Comparison of ENCODE assay signal across 6 cellular contexts in genomic region chr11:65524010-65524746, GRCh38. TPM values are rescaled to one million over a fixed set of nuclear protein-coding genes. Genes with fewer than 3 reads are reported as not detected.
DNase-seq lines count a peak whose midpoint lies in the region; ATAC-seq and TF ChIP-seq lines count a peak whose summit lies in the region.

No MANE protein-coding gene starts in this region.

- H3K4me3 ChIP-seq in mammary epithelial cell (replicated peaks in 1 of 3; ENCODE audit: insufficient read depth in 1 of 3, low read depth in 2 of 3, low read length in 3 of 3) (peak overlapping the region in 1 of 3 experiments; percentile 20), neuron (ENCODE audit: low read length) (peak overlapping the region; percentile 47)

- DNase-seq in HT-29 (ENCODE audit: low spot score) = peak; percentile 64
- DNase-seq in mammary epithelial cell = peak; percentile 18
- DNase-seq in OCI-M1 (lab: John Stamatoyannopoulos, UW) = no peak

- TF ChIP-seq CTCF in mammary epithelial cell (conservative IDR thresholded peaks at IDR 0.05 in 1 of 2, IDR thresholded peaks at IDR 0.05 in 1 of 2; ENCODE audit: extremely low read depth in 1 of 2, insufficient read depth in 1 of 2, low read depth in 1 of 2, low read length in 2 of 2) = no peak

- 28% methylated on average over 11 of the region's 12 CpGs for WGBS in mammary epithelial cell (ENCODE audit: low coverage, missing lambda C conversion rate)

- in situ Hi-C loops in mammary epithelial cell (cut with MboI; ENCODE audit: low sequenced_read_pairs in 2 of 2) = no loop called here

- H3K4me2 ChIP-seq in mammary epithelial cell (ENCODE audit: insufficient read depth, low read depth, low read length) = peak overlapping the region; percentile 34

- no peaks in the 10 kb centered on the region for H4K20me1 ChIP-seq in mammary epithelial cell (ENCODE audit: insufficient read depth, low read length)

- H3K9ac ChIP-seq in mammary epithelial cell (ENCODE audit: insufficient read depth, low read length) = no peak overlapping the region

- peak overlapping the region; percentile 45 for H2AFZ ChIP-seq in mammary epithelial cell (ENCODE audit: low read depth, low read length)
- no peak overlapping the region for H2AFZ ChIP-seq in neuron (ENCODE audit: low read depth, low read length)

- H3K36me3 ChIP-seq in mammary epithelial cell (ENCODE audit: insufficient read depth, low read length) = peaks cover 9% of the 10 kb centered on the region
- H3K36me3 ChIP-seq in neuron (ENCODE audit: insufficient read depth, low read length) = peaks cover 12% of the 10 kb centered on the region

- CTCF ChIA-PET in mammary epithelial cell (lab: Charles Lee; ENCODE audit: low non-redundant PET) = no interaction called here

- no TSS peak for BruUV-seq in mammary epithelial cell (replicated peaks; lab: Mats Ljungman, UMichigan)

- no peaks in the 10 kb centered on the region for H3K9me3 ChIP-seq in mammary epithelial cell (replicated peaks; ENCODE audit: insufficient read depth, low read length)
- H3K9me3 ChIP-seq in neuron (ENCODE audit: low read length) = no peaks in the 10 kb centered on the region

- H3K27ac ChIP-seq in mammary epithelial cell (ENCODE audit: insufficient read depth, low read depth, low read length) = no peak overlapping the region

- no peaks in the 10 kb centered on the region for H3K27me3 ChIP-seq in mammary epithelial cell (ENCODE audit: insufficient read depth, low read length)
- no peaks in the 10 kb centered on the region for H3K27me3 ChIP-seq in neuron (ENCODE audit: insufficient read depth, low read length)

- dilution Hi-C loops in mammary epithelial cell (cut with HindIII; ENCODE audit: low sequenced_read_pairs) = no loop called here

- intact Hi-C loops in mammary epithelial cell (cut with micrococcal nuclease) = no loop called here

- H3K79me2 ChIP-seq in mammary epithelial cell (ENCODE audit: insufficient read depth, low read length) = peaks cover 23% of the 10 kb centered on the region

- ATAC-seq in HG03342 (IDR thresholded peaks at IDR 0.05; ENCODE audit: unreplicated experiment) = no peak
- ATAC-seq in GM19452 (IDR thresholded peaks at IDR 0.05; ENCODE audit: unreplicated experiment) = no peak

- H3K4me1 ChIP-seq in mammary epithelial cell (ENCODE audit: insufficient read depth, low read length) = peaks cover 14% of the 10 kb centered on the region
- peaks cover 25% of the 10 kb centered on the region for H3K4me1 ChIP-seq in neuron (ENCODE audit: insufficient read depth, low read length)

RNA-seq across cellular contexts. Expression of gene SCYL1, which starts 0.7 kb away (rescaled TPM):
- 177 and 182 TPM in 2 replicates for total RNA-seq in HT-29 (2014; rRNA removed; shearing (Covaris generic))
- 10 to 100 TPM; 66.0 to 75.0 TPM for total RNA-seq in mammary epithelial cell
- polyA plus RNA-seq in mammary epithelial cell = 64.8 TPM
- polyA minus RNA-seq in mammary epithelial cell = 45.1 TPM

RNA-seq across cellular contexts. Expression of gene MALAT1, which starts 25.3 kb away (rescaled TPM):
- 1,827 and 2,040 TPM in 2 replicates for total RNA-seq in HT-29 (2014; rRNA removed; shearing (Covaris generic))
- total RNA-seq in mammary epithelial cell = over 10,000 TPM in 1 of 2 donors, 1,000 to 10,000 TPM in 1; 9,320 to 20,636 TPM
- 211 TPM for polyA plus RNA-seq in mammary epithelial cell
- 7,117 TPM for polyA minus RNA-seq in mammary epithelial cell

RNA-seq across cellular contexts. Expression of gene LTBP3, which starts 34.0 kb away (rescaled TPM):
- total RNA-seq in HT-29 (2014; rRNA removed; shearing (Covaris generic)) = 146 and 164 TPM in 2 replicates
- total RNA-seq in mammary epithelial cell = 10 to 100 TPM; 21.0 to 42.5 TPM
- 46.5 TPM for polyA plus RNA-seq in mammary epithelial cell
- 38.3 TPM for polyA minus RNA-seq in mammary epithelial cell

RNA-seq across cellular contexts. Expression of gene ZNRD2, which starts 46.1 kb away (rescaled TPM):
- total RNA-seq in HT-29 (2014; rRNA removed; shearing (Covaris generic)) = 137 and 158 TPM in 2 replicates
- 10 to 100 TPM; 35.2 to 52.8 TPM for total RNA-seq in mammary epithelial cell
- polyA plus RNA-seq in mammary epithelial cell = 60.2 TPM
- 6.7 TPM for polyA minus RNA-seq in mammary epithelial cell

RNA-seq across cellular contexts. Expression of gene FAM89B, which starts 48.2 kb away (rescaled TPM):
- 122 and 127 TPM in 2 replicates for total RNA-seq in HT-29 (2014; rRNA removed; shearing (Covaris generic))
- 10 to 100 TPM; 21.2 to 35.1 TPM for total RNA-seq in mammary epithelial cell
- 26.0 TPM for polyA plus RNA-seq in mammary epithelial cell
- 27.4 TPM for polyA minus RNA-seq in mammary epithelial cell
